Comparison of ENCODE assay signal across 1 cellular context in genomic region chr16:53051255-53051654, GRCh38. TPM values are rescaled to one million over a fixed set of nuclear protein-coding genes. Genes with fewer than 3 reads are reported as not detected.
"Had no signal": no experiment of that assay in that cellular context is flagged by ENCODE, and none has a peak within 500 bp of the region (broad histone marks: within the 10 kb centered on the region; RNA-seq: fewer than 3 reads in every experiment).

No MANE protein-coding gene starts in this region.

RNA-seq across cellular contexts. Expression of gene CHD9NB, which starts 1.4 kb away (rescaled TPM):
- total RNA-seq: mononuclear cell had no signal
